9 cellular contexts compared by ENCODE assay signal in the genomic region with DNA sequence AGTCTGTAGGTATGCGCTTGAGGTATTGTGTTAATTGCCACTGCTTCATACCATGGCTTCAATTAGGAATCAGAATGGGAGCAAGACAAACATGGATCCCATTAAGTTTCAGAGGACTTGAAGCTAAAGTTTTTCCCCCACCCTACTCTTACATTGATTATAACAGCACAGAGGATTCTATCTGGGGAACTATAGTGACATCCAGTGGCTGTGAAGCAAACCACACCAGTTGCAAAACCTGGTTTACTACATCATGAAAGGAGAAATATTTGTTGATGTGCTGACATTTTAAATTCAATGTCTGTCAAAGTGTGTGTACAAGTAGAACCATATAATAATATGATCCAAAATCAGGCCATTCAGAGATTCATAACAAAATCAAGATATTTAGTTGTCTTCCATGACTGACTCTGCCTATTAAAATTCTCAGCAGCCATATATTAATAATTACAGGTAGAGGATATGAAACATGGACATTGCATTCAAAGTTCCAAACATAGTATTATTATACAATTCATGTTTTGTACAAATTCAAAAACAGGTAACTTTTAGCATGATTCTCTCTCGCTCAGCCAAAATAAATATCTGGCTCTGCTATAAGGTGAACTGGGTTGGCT.
DNase-seq lines count a peak whose midpoint lies in the region; ATAC-seq and TF ChIP-seq lines count a peak whose summit lies in the region.
"Had no signal": no experiment of that assay in that cellular context is flagged by ENCODE, and none has a peak within 500 bp of the region (broad histone marks: within the 10 kb centered on the region; RNA-seq: fewer than 3 reads in every experiment).

No MANE protein-coding gene starts in this region.

- intact Hi-C loops in stomach (cut with DNase I; ENCODE audit: low total_unique reads) = no loop called here

- 84 to 96% (median 91%) methylated on average over 2 of the region's 2 CpGs for WGBS in stomach, 5 donors

- H3K9me2 ChIP-seq in DOHH2 (replicated peaks; ENCODE audit: control insufficient read depth, low read length) = no peaks in the 10 kb centered on the region

- no peak overlapping the region for H3K27ac Mint-ChIP-seq in stimulated activated naive CD8-positive, alpha-beta T cell treated with anti-CD3 and anti-CD28 coated beads, Interleukin-15, amount 100 ng/mL, for 72 hours

- TF ChIP-seq POLR2A in stomach (IDR thresholded peaks at IDR 0.05) = no peak

- no peaks in the 10 kb centered on the region for H4K20me1 ChIP-seq in DOHH2 (ENCODE audit: control insufficient read depth, insufficient read depth, low read depth, low read length)

- H3F3A ChIP-seq in DOHH2 (ENCODE audit: control insufficient read depth, insufficient read depth) = no peaks in the 10 kb centered on the region

- DNase-seq in H4 (ENCODE audit: low spot score) = peak; percentile 35
- DNase-seq in M059J (ENCODE audit: low read depth) = peak; percentile 46
- DNase-seq in SW480 (ENCODE audit: low spot score) = peak; percentile 47
- peak; percentile 16 for DNase-seq in glomerular endothelial cell (ENCODE audit: extremely low read depth, low read depth, low spot score)
- no peak for DNase-seq in stomach
- no peak for DNase-seq in stimulated activated naive CD8-positive, alpha-beta T cell treated with anti-CD3 and anti-CD28 coated beads, Interleukin-15, amount 100 ng/mL, for 72 hours
- DNase-seq in occipital lobe (lab: John Stamatoyannopoulos, UW) = no peak

- H3K27me3 ChIP-seq in DOHH2 (ENCODE audit: control insufficient read depth, low read length) = no peaks in the 10 kb centered on the region
- no peaks in the 10 kb centered on the region for H3K27me3 ChIP-seq in stomach

- H3K4me1 ChIP-seq in DOHH2 (ENCODE audit: control insufficient read depth, low read length) (no peaks in the 10 kb centered on the region), stomach (peaks cover 0 to 6% (median 2%) of the 10 kb centered on the region in 4 donors)

- no peaks in the 10 kb centered on the region for H3K79me2 ChIP-seq in DOHH2 (ENCODE audit: control insufficient read depth, low read length)

- H3K4me3 ChIP-seq in DOHH2 (ENCODE audit: low read length) (no peak overlapping the region), stomach (no peak overlapping the region)
- H3K4me3 ChIP-seq: SJCRH30 had no signal

- no peak for ATAC-seq in stimulated activated naive CD8-positive, alpha-beta T cell treated with anti-CD3 and anti-CD28 coated beads, Interleukin-15, amount 100 ng/mL, for 72 hours

- no peaks in the 10 kb centered on the region for H3K27me3 Mint-ChIP-seq in stimulated activated naive CD8-positive, alpha-beta T cell treated with anti-CD3 and anti-CD28 coated beads, Interleukin-15, amount 100 ng/mL, for 72 hours

- TF ChIP-seq EP300 in stomach (IDR thresholded peaks at IDR 0.05) = no peak

- no peaks in the 10 kb centered on the region for H3K4me1 Mint-ChIP-seq in stimulated activated naive CD8-positive, alpha-beta T cell treated with anti-CD3 and anti-CD28 coated beads, Interleukin-15, amount 100 ng/mL, for 72 hours

- no peak overlapping the region for H3K4me2 ChIP-seq in DOHH2 (ENCODE audit: low read length)

- H3K9me3 ChIP-seq in DOHH2 (ENCODE audit: control insufficient read depth, insufficient read depth, low read length) = no peaks in the 10 kb centered on the region
- H3K9me3 ChIP-seq in stomach = no peaks in the 10 kb centered on the region
- H3K9me3 ChIP-seq: SJCRH30 had no signal

- H3K27ac ChIP-seq in DOHH2 (ENCODE audit: low read depth, low read length) (no peak overlapping the region), stomach (no peak overlapping the region)
- H3K27ac ChIP-seq: SJCRH30 had no signal

- TF ChIP-seq CTCF in DOHH2 (IDR thresholded peaks at IDR 0.05; ENCODE audit: low read depth, low read length, poor library complexity, severe bottlenecking) = peak; percentile 67
- peak in 4 of 7 experiments; percentile 21 to 27 (median 25) for TF ChIP-seq CTCF in stomach (IDR thresholded peaks at IDR 0.05)

- H3K36me3 ChIP-seq in DOHH2 (ENCODE audit: control insufficient read depth, low read length) = no peaks in the 10 kb centered on the region
- no peaks in the 10 kb centered on the region for H3K36me3 ChIP-seq in stomach
- H3K36me3 ChIP-seq: SJCRH30 had no signal

- H3K9me3 Mint-ChIP-seq in stimulated activated naive CD8-positive, alpha-beta T cell treated with anti-CD3 and anti-CD28 coated beads, Interleukin-15, amount 100 ng/mL, for 72 hours = peaks cover 6% of the 10 kb centered on the region in 2 donors

- no peak overlapping the region for H3K4me3 Mint-ChIP-seq in stimulated activated naive CD8-positive, alpha-beta T cell treated with anti-CD3 and anti-CD28 coated beads, Interleukin-15, amount 100 ng/mL, for 72 hours

Comparison
In these comparisons a context has a peak if more than half of its experiments do, and no peak if none do; other contexts are left out.
1. DNase-seq: peak in H4 (single experiment), M059J (single experiment), SW480 (single experiment) and glomerular endothelial cell (single experiment); none in stomach (single experiment), stimulated activated naive CD8-positive, alpha-beta T cell treated with anti-CD3 and anti-CD28 coated beads, Interleukin-15, amount 100 ng/mL, for 72 hours (0 of 2) and occipital lobe (single experiment).